In genomic region chr12:6871052-6871957, GRCh38 we compare ENCODE assay signal across 1 cellular context.
A peak's percentile ranks its signal among the peaks of the same experiment; 100 is the strongest.
TF ChIP-seq lines count a peak whose summit lies in the region.

No MANE protein-coding gene starts in this region.

TF ChIP-seq in HepG2, 621 proteins besides CTCF, POLR2A, EP300 and RAD21 (continued from another document and continues in another):
- TF ChIP-seq, protein P1, sequence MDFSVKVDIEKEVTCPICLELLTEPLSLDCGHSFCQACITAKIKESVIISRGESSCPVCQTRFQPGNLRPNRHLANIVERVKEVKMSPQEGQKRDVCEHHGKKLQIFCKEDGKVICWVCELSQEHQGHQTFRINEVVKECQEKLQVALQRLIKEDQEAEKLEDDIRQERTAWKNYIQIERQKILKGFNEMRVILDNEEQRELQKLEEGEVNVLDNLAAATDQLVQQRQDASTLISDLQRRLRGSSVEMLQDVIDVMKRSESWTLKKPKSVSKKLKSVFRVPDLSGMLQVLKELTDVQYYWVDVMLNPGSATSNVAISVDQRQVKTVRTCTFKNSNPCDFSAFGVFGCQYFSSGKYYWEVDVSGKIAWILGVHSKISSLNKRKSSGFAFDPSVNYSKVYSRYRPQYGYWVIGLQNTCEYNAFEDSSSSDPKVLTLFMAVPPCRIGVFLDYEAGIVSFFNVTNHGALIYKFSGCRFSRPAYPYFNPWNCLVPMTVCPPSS (IDR thresholded peaks at IDR 0.05), result no peak
- TF ChIP-seq KLF16 (CRISPR knock-in tag; IDR thresholded peaks at IDR 0.05) (0 out of 4 replicates have a peak, but pooled peaks of 1 of the 2 experiments have one; percentile 13), TARDBP (CRISPR knock-in tag; IDR thresholded peaks at IDR 0.05) (peak; percentile 24; the same call in 1 of the 2 replicates), AHDC1 (CRISPR knock-in tag; IDR thresholded peaks at IDR 0.05; ENCODE audit: borderline replicate concordance) (no peak), MAFF (IDR thresholded peaks at IDR 0.05; ENCODE audit: low read depth, low read length) (no peak), AGO2 (optimal IDR thresholded peaks at IDR 0.05; ENCODE audit: low read depth, low read length) (peak; percentile 98), ZSCAN9 (CRISPR knock-in tag; IDR thresholded peaks at IDR 0.05; ENCODE audit: borderline replicate concordance) (no peak), ZNF883 (CRISPR knock-in tag; IDR thresholded peaks at IDR 0.05; ENCODE audit: not compliant biosample characterization) (no peak), PLSCR1 (CRISPR knock-in tag; IDR thresholded peaks at IDR 0.05; ENCODE audit: borderline replicate concordance) (no peak), FOXM1 (CRISPR knock-in tag; IDR thresholded peaks at IDR 0.05) (no peak), RBM22 (optimal IDR thresholded peaks at IDR 0.05; ENCODE audit: low read length) (peak; percentile 30), ZNF468 (CRISPR knock-in tag; IDR thresholded peaks at IDR 0.05) (no peak), ZSCAN29 (CRISPR knock-in tag; conservative IDR thresholded peaks at IDR 0.05) (no peak), TCF12 (IDR thresholded peaks at IDR 0.05) (no peak), TCF12 (CRISPR knock-in tag; IDR thresholded peaks at IDR 0.05) (0 out of 2 replicates have a peak, but pooled peaks have one; percentile 11), POLR2G (IDR thresholded peaks at IDR 0.05; ENCODE audit: low read depth, low read length) (peak; percentile 65), MAFG (CRISPR knock-in tag; IDR thresholded peaks at IDR 0.05) (no peak), MTF2 (CRISPR knock-in tag; IDR thresholded peaks at IDR 0.05; ENCODE audit: borderline replicate concordance) (no peak), PTBP1 (IDR thresholded peaks at IDR 0.05; ENCODE audit: low read depth, low read length, poor library complexity, severe bottlenecking) (no peak), ARNT2 (CRISPR knock-in tag; IDR thresholded peaks at IDR 0.05; ENCODE audit: low read depth) (0 out of 2 replicates have a peak, but pooled peaks have one; percentile 18), TRAFD1 (CRISPR knock-in tag; IDR thresholded peaks at IDR 0.05; ENCODE audit: borderline replicate concordance) (no peak), ZNF558 (CRISPR knock-in tag; IDR thresholded peaks at IDR 0.05; ENCODE audit: borderline replicate concordance) (0 out of 2 replicates have a peak, but pooled peaks have one; percentile 20), SP2 (CRISPR knock-in tag; IDR thresholded peaks at IDR 0.05) (no peak), ZNF263 (CRISPR knock-in tag; IDR thresholded peaks at IDR 0.05) (peak; percentile 58; the same call in 1 of the 2 replicates), SUZ12 (IDR thresholded peaks at IDR 0.05; ENCODE audit: low read depth, low read length) (no peak), POLR2AphosphoS5 (IDR thresholded peaks at IDR 0.05; ENCODE audit: low read depth, low read length) (peak; percentile 75), NFAT5 (CRISPR knock-in tag; IDR thresholded peaks at IDR 0.05) (no peak), MEIS2 (CRISPR knock-in tag; IDR thresholded peaks at IDR 0.05) (no peak), PAF1 (CRISPR knock-in tag; IDR thresholded peaks at IDR 0.05) (peak; percentile 89), NR2F2 (IDR thresholded peaks at IDR 0.05; ENCODE audit: borderline replicate concordance, low read depth) (peak; percentile 15; the same call in 1 of the 2 replicates), ZNF292 (CRISPR knock-in tag; IDR thresholded peaks at IDR 0.05; ENCODE audit: borderline replicate concordance, low read depth) (no peak), MLX (CRISPR knock-in tag; IDR thresholded peaks at IDR 0.05) (no peak), ZNF790 (CRISPR knock-in tag; IDR thresholded peaks at IDR 0.05; ENCODE audit: borderline replicate concordance) (no peak), MAZ (IDR thresholded peaks at IDR 0.05; ENCODE audit: borderline replicate concordance, low read depth, low read length) (no peak), MAZ (CRISPR knock-in tag; IDR thresholded peaks at IDR 0.05; ENCODE audit: low read depth) (0 out of 2 replicates have a peak, but pooled peaks have one; percentile 29), NONO (IDR thresholded peaks at IDR 0.05) (no peak), NONO (CRISPR knock-in tag; conservative IDR thresholded peaks at IDR 0.05) (peak; percentile 46; the same call in 1 of the 2 replicates), POLR2AphosphoS2 (IDR thresholded peaks at IDR 0.05; ENCODE audit: low read depth, low read length) (peak; percentile 76), ZNF615 (CRISPR knock-in tag; IDR thresholded peaks at IDR 0.05; ENCODE audit: borderline replicate concordance) (no peak), ZNF431 (CRISPR knock-in tag; IDR thresholded peaks at IDR 0.05; ENCODE audit: borderline replicate concordance, low read depth) (peak; percentile 49; the same call in 1 of the 2 replicates), RBM39 (IDR thresholded peaks at IDR 0.05; ENCODE audit: low read depth, low read length, poor library complexity, severe bottlenecking) (peak; percentile 68)
- TF ChIP-seq, protein P2, sequence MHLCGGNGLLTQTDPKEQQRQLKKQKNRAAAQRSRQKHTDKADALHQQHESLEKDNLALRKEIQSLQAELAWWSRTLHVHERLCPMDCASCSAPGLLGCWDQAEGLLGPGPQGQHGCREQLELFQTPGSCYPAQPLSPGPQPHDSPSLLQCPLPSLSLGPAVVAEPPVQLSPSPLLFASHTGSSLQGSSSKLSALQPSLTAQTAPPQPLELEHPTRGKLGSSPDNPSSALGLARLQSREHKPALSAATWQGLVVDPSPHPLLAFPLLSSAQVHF (CRISPR knock-in tag; IDR thresholded peaks at IDR 0.05), result 0 out of 2 replicates have a peak, but pooled peaks have one; percentile 12
- TF ChIP-seq, protein P3, sequence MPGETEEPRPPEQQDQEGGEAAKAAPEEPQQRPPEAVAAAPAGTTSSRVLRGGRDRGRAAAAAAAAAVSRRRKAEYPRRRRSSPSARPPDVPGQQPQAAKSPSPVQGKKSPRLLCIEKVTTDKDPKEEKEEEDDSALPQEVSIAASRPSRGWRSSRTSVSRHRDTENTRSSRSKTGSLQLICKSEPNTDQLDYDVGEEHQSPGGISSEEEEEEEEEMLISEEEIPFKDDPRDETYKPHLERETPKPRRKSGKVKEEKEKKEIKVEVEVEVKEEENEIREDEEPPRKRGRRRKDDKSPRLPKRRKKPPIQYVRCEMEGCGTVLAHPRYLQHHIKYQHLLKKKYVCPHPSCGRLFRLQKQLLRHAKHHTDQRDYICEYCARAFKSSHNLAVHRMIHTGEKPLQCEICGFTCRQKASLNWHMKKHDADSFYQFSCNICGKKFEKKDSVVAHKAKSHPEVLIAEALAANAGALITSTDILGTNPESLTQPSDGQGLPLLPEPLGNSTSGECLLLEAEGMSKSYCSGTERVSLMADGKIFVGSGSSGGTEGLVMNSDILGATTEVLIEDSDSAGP (CRISPR knock-in tag; IDR thresholded peaks at IDR 0.05; ENCODE audit: borderline replicate concordance), result peak; percentile 40; the same call in 1 of the 2 replicates
